ENCODE assay signal across 8 cellular contexts in the genomic region with DNA sequence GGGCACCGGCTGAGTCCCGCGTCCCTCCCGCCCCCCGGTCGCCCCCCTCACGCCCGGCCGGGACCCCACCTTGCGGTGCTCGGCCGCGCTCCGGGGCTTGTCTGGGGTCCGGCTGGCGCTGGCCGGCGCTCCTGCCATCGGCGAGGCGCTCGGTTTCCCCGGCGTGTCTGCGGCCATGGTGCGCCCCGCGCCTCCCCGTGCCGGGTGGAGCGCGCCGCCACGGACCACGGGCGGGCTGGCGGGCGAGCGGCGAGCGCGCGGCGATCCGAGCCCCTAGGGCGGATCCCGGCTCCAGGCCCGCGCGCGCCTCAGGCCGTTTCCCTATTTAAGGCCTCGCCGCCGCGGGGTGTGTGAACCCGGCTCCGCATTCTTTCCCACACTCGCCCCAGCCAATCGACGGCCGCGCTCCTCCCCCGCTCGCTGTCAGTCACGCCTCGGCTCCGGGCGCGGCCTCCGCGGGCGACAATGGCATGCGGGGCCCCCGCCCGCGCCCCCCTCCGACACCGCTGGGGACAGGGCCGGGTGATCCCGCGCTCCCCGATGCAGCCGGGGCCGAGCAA. TPM values are rescaled to one million over a fixed set of nuclear protein-coding genes. Genes with fewer than 3 reads are reported as not detected.
DNase-seq lines count a peak whose midpoint lies in the region; ATAC-seq and TF ChIP-seq lines count a peak whose summit lies in the region.

A gene with protein sequence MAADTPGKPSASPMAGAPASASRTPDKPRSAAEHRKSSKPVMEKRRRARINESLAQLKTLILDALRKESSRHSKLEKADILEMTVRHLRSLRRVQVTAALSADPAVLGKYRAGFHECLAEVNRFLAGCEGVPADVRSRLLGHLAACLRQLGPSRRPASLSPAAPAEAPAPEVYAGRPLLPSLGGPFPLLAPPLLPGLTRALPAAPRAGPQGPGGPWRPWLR (minus strand): TSS at position 301 of the 560 bp plus-strand sequence. CDS start 124 bp downstream, at position 177.

- H3K4me1 ChIP-seq in HUES6 (ENCODE audit: control insufficient read depth, insufficient read depth, low read length) (peaks cover 35% of the 10 kb centered on the region), right atrium auricular region (peaks cover 0 to 50% of the 10 kb centered on the region in 2 donors)

- H3K36me3 ChIP-seq in HUES6 (ENCODE audit: control insufficient read depth, insufficient read depth, low read length) (no peaks in the 10 kb centered on the region), right atrium auricular region (no peaks in the 10 kb centered on the region)

- H3K27ac ChIP-seq in HUES6 (ENCODE audit: low read depth, low read length) (peak within 1 kb of the TSS; percentile 51; the same call in 1 of the 2 replicates), right atrium auricular region (peak within 1 kb of the TSS; percentile 99)

- intact Hi-C loops in posterior cingulate gyrus (cut with DNase I) = loop anchor here (5.0 kb wide), 1 partner anchor 98 kb away; no protein-coding TSS in a partner anchor

- no peaks in the 10 kb centered on the region for H3K9me3 ChIP-seq in HUES6 (ENCODE audit: control insufficient read depth, insufficient read depth, low read depth, low read length)
- H3K9me3 ChIP-seq in right atrium auricular region = no peaks in the 10 kb centered on the region

- DNase-seq in G401 (ENCODE audit: low spot score) (peak; percentile 43), astrocyte of the hippocampus (ENCODE audit: low read depth, low spot score) (peak; percentile 98), right atrium auricular region (ENCODE audit: low spot score) (peak; percentile 96), posterior cingulate gyrus (peak in 9 of 10 donors; percentile 54 to 95 (median 75)), cerebellar nuclear complex (lab: John Stamatoyannopoulos, UW) (no peak)

- in situ Hi-C loops in G401 (cut with HindIII; ENCODE audit: low sequenced_read_pairs) = no loop called here

- no peak for TF ChIP-seq CTCF in right atrium auricular region (IDR thresholded peaks at IDR 0.05)

- ATAC-seq in SK-N-SH treated with all-trans-retinoic acid at 6 μM for 48 hours (peak; percentile 29), HG03097 (IDR thresholded peaks at IDR 0.05; ENCODE audit: low FRiP score, unreplicated experiment) (no peak)

- peak within 1 kb of the TSS; percentile 77 for H3K9ac ChIP-seq in HUES6 (ENCODE audit: low read length)

- peaks cover 89% of the 10 kb centered on the region for H3K27me3 ChIP-seq in HUES6 (ENCODE audit: control insufficient read depth, insufficient read depth, low read length)
- H3K27me3 ChIP-seq in right atrium auricular region = no peaks in the 10 kb centered on the region

- H3K4me3 ChIP-seq in HUES6 (ENCODE audit: low read depth, low read length) = peak within 1 kb of the TSS; percentile 67
- peak within 1 kb of the TSS; percentile 80 to 81 for H3K4me3 ChIP-seq in right atrium auricular region

TF ChIP-seq in SK-N-SH treated with all-trans-retinoic acid at 6 μM for 48 hours, 23 proteins besides CTCF, POLR2A, EP300 and RAD21:
- TF ChIP-seq BACH2 (CRISPR knock-in tag; IDR thresholded peaks at IDR 0.05; ENCODE audit: borderline replicate concordance) (no peak), CSDC2 (CRISPR knock-in tag; IDR thresholded peaks at IDR 0.05) (no peak), GLIS3 (CRISPR knock-in tag; IDR thresholded peaks at IDR 0.05) (no peak), RARB (CRISPR knock-in tag; IDR thresholded peaks at IDR 0.05) (no peak), ZFP30 (CRISPR knock-in tag; IDR thresholded peaks at IDR 0.05) (no peak), ESRRG (CRISPR knock-in tag; IDR thresholded peaks at IDR 0.05) (no peak), ZFP3 (CRISPR knock-in tag; IDR thresholded peaks at IDR 0.05) (no peak), TSHZ2 (CRISPR knock-in tag; IDR thresholded peaks at IDR 0.05) (no peak), PPARA (CRISPR knock-in tag; IDR thresholded peaks at IDR 0.05; ENCODE audit: borderline replicate concordance) (no peak), OSR1 (CRISPR knock-in tag; IDR thresholded peaks at IDR 0.05) (no peak), ARNTL (CRISPR knock-in tag; IDR thresholded peaks at IDR 0.05; ENCODE audit: borderline replicate concordance, low read depth) (no peak), ZNF8 (CRISPR knock-in tag; IDR thresholded peaks at IDR 0.05) (no peak)
- TF ChIP-seq, protein P1, sequence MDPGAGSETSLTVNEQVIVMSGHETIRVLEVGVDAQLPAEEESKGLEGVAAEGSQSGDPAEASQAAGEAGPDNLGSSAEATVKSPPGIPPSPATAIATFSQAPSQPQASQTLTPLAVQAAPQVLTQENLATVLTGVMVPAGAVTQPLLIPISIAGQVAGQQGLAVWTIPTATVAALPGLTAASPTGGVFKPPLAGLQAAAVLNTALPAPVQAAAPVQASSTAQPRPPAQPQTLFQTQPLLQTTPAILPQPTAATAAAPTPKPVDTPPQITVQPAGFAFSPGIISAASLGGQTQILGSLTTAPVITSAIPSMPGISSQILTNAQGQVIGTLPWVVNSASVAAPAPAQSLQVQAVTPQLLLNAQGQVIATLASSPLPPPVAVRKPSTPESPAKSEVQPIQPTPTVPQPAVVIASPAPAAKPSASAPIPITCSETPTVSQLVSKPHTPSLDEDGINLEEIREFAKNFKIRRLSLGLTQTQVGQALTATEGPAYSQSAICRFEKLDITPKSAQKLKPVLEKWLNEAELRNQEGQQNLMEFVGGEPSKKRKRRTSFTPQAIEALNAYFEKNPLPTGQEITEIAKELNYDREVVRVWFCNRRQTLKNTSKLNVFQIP (CRISPR knock-in tag; IDR thresholded peaks at IDR 0.05; ENCODE audit: borderline replicate concordance, low read depth) = no peak

RNA-seq across cellular contexts. Expression of the gene that starts here (rescaled TPM):
- total RNA-seq in G401 (2014; rRNA removed; shearing (Covaris generic)) = 27.5 and 66.5 TPM in 2 replicates
- total RNA-seq in right atrium auricular region = 10 to 100 TPM; 31.8 to 68.4 TPM

Comparison
In these comparisons a context has a peak if more than half of its experiments do, and no peak if none do; other contexts are left out.
1. DNase-seq: peak in G401 (single experiment), astrocyte of the hippocampus (single experiment), right atrium auricular region (single experiment) and posterior cingulate gyrus (9 of 10); none in cerebellar nuclear complex (0 of 2).